ENCODE assay signal across 23 cellular contexts in the genomic region with DNA sequence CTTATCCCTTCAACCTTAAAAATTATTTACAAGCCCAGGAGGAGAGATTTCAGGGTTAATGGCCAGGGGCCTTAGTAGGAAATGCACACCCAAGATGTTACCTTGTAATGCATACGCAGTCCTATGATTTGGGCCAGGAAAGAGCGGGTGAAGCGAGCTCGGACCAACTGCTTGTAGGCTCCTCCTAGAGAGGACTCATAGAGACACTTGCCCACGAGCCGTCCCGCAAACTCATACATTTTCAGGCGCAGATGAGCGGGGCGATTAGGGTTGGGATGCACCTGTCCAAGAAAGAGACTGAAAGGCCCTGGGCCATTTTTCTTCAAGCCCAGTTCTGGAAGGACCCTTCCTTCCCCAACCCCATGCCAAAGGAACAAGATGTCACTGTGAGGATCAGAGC. TPM values are rescaled to one million over a fixed set of nuclear protein-coding genes. Genes with fewer than 3 reads are reported as not detected.
DNase-seq lines count a peak whose midpoint lies in the region; ATAC-seq, FAIRE-seq and TF ChIP-seq lines count a peak whose summit lies in the region.
"Had no signal": no experiment of that assay in that cellular context is flagged by ENCODE, and none has a peak within 500 bp of the region (broad histone marks: within the 10 kb centered on the region; RNA-seq: fewer than 3 reads in every experiment).

No MANE protein-coding gene starts in this region.

- peak; percentile 30 for FAIRE-seq in urothelium cell line (lab: Jason Lieb, UNC)
- FAIRE-seq: A204.1, G401.6, GM12892 had no signal

- ATAC-seq in activated T-cell treated with anti-CD3 and anti-CD28 coated beads, Interleukin-2, amount 50 U/mL, for 72 hours (replicated peaks in 1 of 2), result no peak
- ATAC-seq in HG03571 (IDR thresholded peaks at IDR 0.05; ENCODE audit: unreplicated experiment), result no peak
- no peak for ATAC-seq in GM21367 (IDR thresholded peaks at IDR 0.05; ENCODE audit: unreplicated experiment)
- ATAC-seq: CD8-positive, alpha-beta T cell; GM23338; HCT116 had no signal

- peaks cover 24 to 57% of the 10 kb centered on the region in 2 donors for H3K36me3 ChIP-seq in ascending aorta

- intact Hi-C loops in ascending aorta (cut with DNase I), result loop anchor here (2.0 kb wide), 1 partner anchor 57 kb away; the partner anchor contains the start of gene LTBP2

- no peak for DNase-seq in activated T-cell treated with anti-CD3 and anti-CD28 coated beads, Interleukin-2, amount 50 U/mL, for 72 hours
- no peak for DNase-seq in activated T-cell treated with anti-CD3 and anti-CD28 coated beads, Interleukin-2, amount 50 U/mL, for 24 hours
- no peak for DNase-seq in ascending aorta (ENCODE audit: low spot score in 2 of 2)
- peak; percentile 72 for DNase-seq in osteocyte (ENCODE audit: extremely low spot score, unreplicated experiment)
- DNase-seq in urothelium cell line (ENCODE audit: low spot score), result no peak
- DNase-seq in globus pallidus (ENCODE audit: low spot score), result no peak
- DNase-seq: Caco-2; CD4-positive, CD25-positive, alpha-beta regulatory T cell; CD8-positive, alpha-beta T cell; DMS153; DND-41; H9 had no signal

- H3K4me3 Mint-ChIP-seq in activated T-cell treated with anti-CD3 and anti-CD28 coated beads, Interleukin-2, amount 50 U/mL, for 72 hours, result no peak overlapping the region
- no peak overlapping the region for H3K4me3 Mint-ChIP-seq in activated T-cell treated with anti-CD3 and anti-CD28 coated beads, Interleukin-2, amount 50 U/mL, for 24 hours
- H3K4me3 Mint-ChIP-seq in osteocyte (ENCODE audit: unreplicated experiment), result no peak overlapping the region
- H3K4me3 Mint-ChIP-seq: B cell; CD4-positive, CD25-positive, alpha-beta regulatory T cell; CD8-positive, alpha-beta T cell; GM23338; H9 had no signal

- no peak overlapping the region for H3K4me3 ChIP-seq in ascending aorta
- H3K4me3 ChIP-seq: BLaER1, GM23338 had no signal

- H3K9me3 ChIP-seq in ascending aorta, result no peaks in the 10 kb centered on the region
- H3K9me3 ChIP-seq: BLaER1, Caco-2 had no signal

- H3K27ac Mint-ChIP-seq in activated T-cell treated with anti-CD3 and anti-CD28 coated beads, Interleukin-2, amount 50 U/mL, for 72 hours, result peak overlapping the region; percentile 81
- no peak overlapping the region for H3K27ac Mint-ChIP-seq in activated T-cell treated with anti-CD3 and anti-CD28 coated beads, Interleukin-2, amount 50 U/mL, for 24 hours
- no peak overlapping the region for H3K27ac Mint-ChIP-seq in osteocyte (ENCODE audit: unreplicated experiment)
- H3K27ac Mint-ChIP-seq: B cell; CD4-positive, CD25-positive, alpha-beta regulatory T cell; CD8-positive, alpha-beta T cell; GM23338; H9 had no signal

- no peaks in the 10 kb centered on the region for H3K27me3 ChIP-seq in ascending aorta
- H3K27me3 ChIP-seq: BLaER1 had no signal

- peaks cover 2 to 21% of the 10 kb centered on the region in 2 donors for H3K36me3 Mint-ChIP-seq in activated T-cell treated with anti-CD3 and anti-CD28 coated beads, Interleukin-2, amount 50 U/mL, for 72 hours (ENCODE audit: insufficient read depth in 2 of 2)
- peaks cover 94% of the 10 kb centered on the region for H3K36me3 Mint-ChIP-seq in activated T-cell treated with anti-CD3 and anti-CD28 coated beads, Interleukin-2, amount 50 U/mL, for 24 hours (ENCODE audit: low read depth)
- peaks cover 73% of the 10 kb centered on the region for H3K36me3 Mint-ChIP-seq in osteocyte (ENCODE audit: unreplicated experiment)

- no peaks in the 10 kb centered on the region for H3K9me3 Mint-ChIP-seq in activated T-cell treated with anti-CD3 and anti-CD28 coated beads, Interleukin-2, amount 50 U/mL, for 72 hours
- H3K9me3 Mint-ChIP-seq in activated T-cell treated with anti-CD3 and anti-CD28 coated beads, Interleukin-2, amount 50 U/mL, for 24 hours, result no peaks in the 10 kb centered on the region
- no peaks in the 10 kb centered on the region for H3K9me3 Mint-ChIP-seq in osteocyte (ENCODE audit: unreplicated experiment)
- H3K9me3 Mint-ChIP-seq: CD4-positive, CD25-positive, alpha-beta regulatory T cell; CD8-positive, alpha-beta T cell; GM23338; H9 had no signal

- no peak for TF ChIP-seq CTCF in ascending aorta (IDR thresholded peaks at IDR 0.05)
- no peak for TF ChIP-seq CTCF in osteocyte (IDR thresholded peaks at IDR 0.05)

- peaks cover 3 to 15% of the 10 kb centered on the region in 2 donors for H3K4me1 ChIP-seq in ascending aorta
- H3K4me1 ChIP-seq: BLaER1, Caco-2 had no signal

- no peaks in the 10 kb centered on the region for H3K27me3 Mint-ChIP-seq in activated T-cell treated with anti-CD3 and anti-CD28 coated beads, Interleukin-2, amount 50 U/mL, for 72 hours (ENCODE audit: low read depth)
- H3K27me3 Mint-ChIP-seq in activated T-cell treated with anti-CD3 and anti-CD28 coated beads, Interleukin-2, amount 50 U/mL, for 24 hours, result no peaks in the 10 kb centered on the region
- H3K27me3 Mint-ChIP-seq in osteocyte (ENCODE audit: unreplicated experiment), result no peaks in the 10 kb centered on the region
- H3K27me3 Mint-ChIP-seq: B cell; CD4-positive, CD25-positive, alpha-beta regulatory T cell had no signal

- peak overlapping the region; percentile 78 to 87 for H3K27ac ChIP-seq in ascending aorta
- H3K27ac ChIP-seq: 22Rv1, BLaER1, C4-2B had no signal

- peaks cover 14% of the 10 kb centered on the region for H3K4me1 Mint-ChIP-seq in activated T-cell treated with anti-CD3 and anti-CD28 coated beads, Interleukin-2, amount 50 U/mL, for 72 hours (ENCODE audit: low read depth)
- peaks cover 11% of the 10 kb centered on the region for H3K4me1 Mint-ChIP-seq in activated T-cell treated with anti-CD3 and anti-CD28 coated beads, Interleukin-2, amount 50 U/mL, for 24 hours (ENCODE audit: low read depth)
- H3K4me1 Mint-ChIP-seq in osteocyte (ENCODE audit: unreplicated experiment), result peaks cover 14% of the 10 kb centered on the region
- H3K4me1 Mint-ChIP-seq: B cell, GM23338, H9 had no signal

RNA-seq across cellular contexts. Expression of gene AREL1, which starts 43.0 kb away (rescaled TPM):
- 10 to 100 TPM; 34.7 to 43.0 TPM for total RNA-seq in activated T-cell treated with anti-CD3 and anti-CD28 coated beads, Interleukin-2, amount 50 U/mL, for 72 hours
- 17.9 TPM for total RNA-seq in ascending aorta
- 45.6 and 47.7 TPM in 2 replicates for total RNA-seq in osteocyte

RNA-seq across cellular contexts. Expression of gene FCF1, which starts 43.1 kb away (rescaled TPM):
- total RNA-seq in activated T-cell treated with anti-CD3 and anti-CD28 coated beads, Interleukin-2, amount 50 U/mL, for 72 hours, result 10 to 100 TPM; 71.1 to 87.9 TPM
- total RNA-seq in ascending aorta (10.0 TPM), osteocyte (59.5 and 61.6 TPM in 2 replicates)

RNA-seq across cellular contexts. Expression of gene LTBP2, which starts 57.8 kb away (rescaled TPM):
- total RNA-seq in activated T-cell treated with anti-CD3 and anti-CD28 coated beads, Interleukin-2, amount 50 U/mL, for 72 hours, result under 1 TPM; 0.25 to 0.84 TPM
- total RNA-seq in ascending aorta, result 383 TPM
- 377 and 379 TPM in 2 replicates for total RNA-seq in osteocyte

Comparison
In these comparisons a context has a peak if more than half of its experiments do, and no peak if none do; other contexts are left out.
1. RNA of gene LTBP2, which starts 57.8 kb away (total RNA-seq): 383 TPM in ascending aorta (single experiment) and 377 to 379 TPM in osteocyte; 0.25 to 0.84 TPM in activated T-cell treated with anti-CD3 and anti-CD28 coated beads, Interleukin-2, amount 50 U/mL, for 72 hours; every median in the first group is over 100 times any median in the second.